15 cellular contexts compared by ENCODE assay signal in genomic region chr17:64036198-64036922, GRCh38. TPM values are rescaled to one million over a fixed set of nuclear protein-coding genes. Genes with fewer than 3 reads are reported as not detected.
DNase-seq lines count a peak whose midpoint lies in the region; ATAC-seq, FAIRE-seq and TF ChIP-seq lines count a peak whose summit lies in the region.
"Had no signal": no experiment of that assay in that cellular context is flagged by ENCODE, and none has a peak within 500 bp of the region (broad histone marks: within the 10 kb centered on the region; RNA-seq: fewer than 3 reads in every experiment).

No MANE protein-coding gene starts in this region.

- no peaks in the 10 kb centered on the region for H3K9me3 Mint-ChIP-seq in activated naive CD4-positive, alpha-beta T cell treated with anti-CD3 and anti-CD28 coated beads for 36 hours
- H3K9me3 Mint-ChIP-seq: naive thymus-derived CD8-positive, alpha-beta T cell; stimulated activated naive CD8-positive, alpha-beta T cell treated with anti-CD3 and anti-CD28 coated beads, Interleukin-15, amount 100 ng/mL, for 72 hours had no signal

- H4K20me1 ChIP-seq in DOHH2 (ENCODE audit: control insufficient read depth, insufficient read depth, low read depth, low read length) (no peaks in the 10 kb centered on the region), HepG2 (ENCODE audit: insufficient read depth, low read length) (no peaks in the 10 kb centered on the region)

- no peak for TF ChIP-seq RAD21 in HepG2 (CRISPR knock-in tag; IDR thresholded peaks at IDR 0.05)

- no peaks in the 10 kb centered on the region for H3K9me2 ChIP-seq in DOHH2 (replicated peaks; ENCODE audit: control insufficient read depth, low read length)

- 70% methylated on average over 14 of the region's 14 CpGs for WGBS in HepG2 (ENCODE audit: low lambda C conversion rate)

- peak; percentile 24 for TF ChIP-seq CTCF in DOHH2 (IDR thresholded peaks at IDR 0.05; ENCODE audit: low read depth, low read length, poor library complexity, severe bottlenecking)
- TF ChIP-seq CTCF in HEK293 (tag by site-specific recombination; IDR thresholded peaks at IDR 0.05), result 0 out of 2 replicates have a peak, but pooled peaks have one; percentile 22
- peak; percentile 14 for TF ChIP-seq CTCF in astrocyte of the spinal cord (IDR thresholded peaks at IDR 0.05; ENCODE audit: low read depth, low read length)
- TF ChIP-seq CTCF in HepG2 (CRISPR knock-in tag; IDR thresholded peaks at IDR 0.05), result peak; percentile 41

- peaks cover 3% of the 10 kb centered on the region for H3K36me3 Mint-ChIP-seq in activated naive CD4-positive, alpha-beta T cell treated with anti-CD3 and anti-CD28 coated beads for 36 hours (ENCODE audit: low read depth)

- FAIRE-seq in HepG2 (lab: Jason Lieb, UNC), result peak; percentile 87
- no peak for FAIRE-seq in GM12891 (lab: Jason Lieb, UNC)

- H3K4me1 ChIP-seq in DOHH2 (ENCODE audit: control insufficient read depth, low read length) (no peaks in the 10 kb centered on the region), HEK293 (ENCODE audit: control insufficient read depth, insufficient read depth, low read length) (no peaks in the 10 kb centered on the region), HepG2 (ENCODE audit: insufficient read depth, low read length) (peaks cover under 1% of the 10 kb centered on the region)

- H3F3A ChIP-seq in DOHH2 (ENCODE audit: control insufficient read depth, insufficient read depth), result no peaks in the 10 kb centered on the region

- H3K4me3 Mint-ChIP-seq in activated naive CD4-positive, alpha-beta T cell treated with anti-CD3 and anti-CD28 coated beads for 36 hours, result no peak overlapping the region
- H3K4me3 Mint-ChIP-seq: activated CD4-positive, alpha-beta T cell treated with anti-CD3 and anti-CD28 coated beads for 36 hours; naive thymus-derived CD8-positive, alpha-beta T cell; stimulated activated naive CD8-positive, alpha-beta T cell treated with anti-CD3 and anti-CD28 coated beads, Interleukin-15, amount 100 ng/mL, for 72 hours had no signal

- BruUV-seq in HepG2 (replicated peaks; lab: Mats Ljungman, UMichigan), result no TSS peak

- H3K27me3 ChIP-seq in DOHH2 (ENCODE audit: control insufficient read depth, low read length) (0 out of 2 replicates have a peak, but pooled peaks cover 3% of the 10 kb centered on the region), HepG2 (ENCODE audit: control insufficient read depth in 1 of 2, insufficient read depth in 2 of 2, low read length in 2 of 2) (no peaks in the 10 kb centered on the region)
- H3K27me3 ChIP-seq: body of pancreas had no signal

- no peak overlapping the region for H3K27ac ChIP-seq in DOHH2 (ENCODE audit: low read depth, low read length)
- H3K27ac ChIP-seq in HEK293 (ENCODE audit: extremely low read depth, low read depth, low read length), result no peak overlapping the region
- H3K27ac ChIP-seq in HepG2 (ENCODE audit: extremely low read length, insufficient read depth, low read length), result no peak overlapping the region
- H3K27ac ChIP-seq: body of pancreas, SK-N-MC had no signal

- H3K9ac ChIP-seq in HepG2 (ENCODE audit: insufficient read depth, low read depth, low read length), result no peak overlapping the region

- H3K9me3 ChIP-seq in DOHH2 (ENCODE audit: control insufficient read depth, insufficient read depth, low read length) (no peaks in the 10 kb centered on the region), HEK293 (ENCODE audit: control insufficient read depth, insufficient read depth, low read depth, low read length) (no peaks in the 10 kb centered on the region), HepG2 (ENCODE audit: low read length) (no peaks in the 10 kb centered on the region)
- H3K9me3 ChIP-seq: body of pancreas had no signal

- ATAC-seq in HepG2 (peak; percentile 83), GM19397 (IDR thresholded peaks at IDR 0.05; ENCODE audit: unreplicated experiment) (no peak), HG02642 (IDR thresholded peaks at IDR 0.05; ENCODE audit: poor library complexity, unreplicated experiment) (no peak)
- ATAC-seq: activated CD4-positive, alpha-beta T cell treated with anti-CD3 and anti-CD28 coated beads for 36 hours; body of pancreas; naive thymus-derived CD8-positive, alpha-beta T cell; stimulated activated naive CD8-positive, alpha-beta T cell treated with anti-CD3 and anti-CD28 coated beads, Interleukin-15, amount 100 ng/mL, for 72 hours had no signal

- no peaks in the 10 kb centered on the region for H3K4me1 Mint-ChIP-seq in activated naive CD4-positive, alpha-beta T cell treated with anti-CD3 and anti-CD28 coated beads for 36 hours (ENCODE audit: low read depth)
- H3K4me1 Mint-ChIP-seq: activated CD4-positive, alpha-beta T cell treated with anti-CD3 and anti-CD28 coated beads for 36 hours; stimulated activated naive CD8-positive, alpha-beta T cell treated with anti-CD3 and anti-CD28 coated beads, Interleukin-15, amount 100 ng/mL, for 72 hours had no signal

- H3K27ac Mint-ChIP-seq in activated naive CD4-positive, alpha-beta T cell treated with anti-CD3 and anti-CD28 coated beads for 36 hours, result no peak overlapping the region
- H3K27ac Mint-ChIP-seq: activated CD4-positive, alpha-beta T cell treated with anti-CD3 and anti-CD28 coated beads for 36 hours had no signal

- H3K36me3 ChIP-seq in DOHH2 (ENCODE audit: control insufficient read depth, low read length), result no peaks in the 10 kb centered on the region
- peaks cover 0 to 10% of the 10 kb centered on the region in 2 experiments; a peak in 1 of 3 replicates for H3K36me3 ChIP-seq in HEK293 (ENCODE audit: control insufficient read depth in 2 of 2, insufficient read depth in 1 of 2, low read length in 2 of 2)
- peaks cover 0 to 1% of the 10 kb centered on the region in 2 experiments; a peak in 2 of 5 replicates for H3K36me3 ChIP-seq in HepG2 (replicated peaks in 1 of 2; ENCODE audit: control insufficient read depth in 1 of 2, insufficient read depth in 2 of 2, low read length in 2 of 2)

- in situ Hi-C loops in astrocyte of the spinal cord (cut with HindIII; ENCODE audit: low sequenced_read_pairs) (no loop called here), HepG2 (cut with HindIII; ENCODE audit: extremely low pct_ligation_motif_present, low pct_unique_long_range_greater_than_20kb) (no loop called here)

- H3K4me2 ChIP-seq in DOHH2 (ENCODE audit: low read length) (no peak overlapping the region), HepG2 (ENCODE audit: low read depth, low read length) (peak overlapping the region; percentile 19; the same call in 1 of the 2 replicates)

- H3K27me3 Mint-ChIP-seq in activated naive CD4-positive, alpha-beta T cell treated with anti-CD3 and anti-CD28 coated beads for 36 hours (ENCODE audit: low read depth), result no peaks in the 10 kb centered on the region
- H3K27me3 Mint-ChIP-seq: activated CD4-positive, alpha-beta T cell treated with anti-CD3 and anti-CD28 coated beads for 36 hours; naive thymus-derived CD8-positive, alpha-beta T cell; stimulated activated naive CD8-positive, alpha-beta T cell treated with anti-CD3 and anti-CD28 coated beads, Interleukin-15, amount 100 ng/mL, for 72 hours had no signal

- no peaks in the 10 kb centered on the region for H3K79me2 ChIP-seq in DOHH2 (ENCODE audit: control insufficient read depth, low read length)
- no peaks in the 10 kb centered on the region for H3K79me2 ChIP-seq in HepG2 (ENCODE audit: insufficient read depth, low read length)

- intact Hi-C loops in HepG2 (cut with micrococcal nuclease; ENCODE audit: unreplicated experiment), result no loop called here
- intact Hi-C loops in activated naive CD4-positive, alpha-beta T cell treated with anti-CD3 and anti-CD28 coated beads for 36 hours (cut with micrococcal nuclease), result no loop called here

- no peak overlapping the region for H2AFZ ChIP-seq in HepG2 (ENCODE audit: low read length)

- TF ChIP-seq EP300 in HepG2 (IDR thresholded peaks at IDR 0.05; ENCODE audit: low read depth in 2 of 2, low read length in 2 of 2) (no peak), HepG2 (CRISPR knock-in tag; IDR thresholded peaks at IDR 0.05; ENCODE audit: borderline replicate concordance) (no peak)

- POLR2A ChIA-PET in HEK293 (lab: Yijun Ruan, JAX), result no interaction called here
- POLR2A ChIA-PET in HepG2 (lab: Yijun Ruan, JAX), result interaction anchor here (0.9 to 1.3 kb wide), 2 partner anchors 109 to 110 kb away, joined by 3 to 6 read pairs; no protein-coding TSS in a partner anchor

- DNase-seq in astrocyte of the spinal cord (ENCODE audit: low read depth, low spot score) (no peak), HepG2 (ENCODE audit: low spot score) (peak; percentile 25), GM12891 (ENCODE audit: insufficient read length, low spot score) (no peak)
- DNase-seq in activated naive CD4-positive, alpha-beta T cell treated with anti-CD3 and anti-CD28 coated beads for 36 hours, result no peak
- DNase-seq: activated CD4-positive, alpha-beta T cell treated with anti-CD3 and anti-CD28 coated beads for 36 hours; body of pancreas; glutamatergic neuron; naive thymus-derived CD8-positive, alpha-beta T cell; NCI-H1930; stimulated activated naive CD8-positive, alpha-beta T cell treated with anti-CD3 and anti-CD28 coated beads, Interleukin-15, amount 100 ng/mL, for 72 hours had no signal

- TF ChIP-seq POLR2A in HepG2 (IDR thresholded peaks at IDR 0.05; ENCODE audit: insufficient read depth in 1 of 2, low read depth in 2 of 2, low read length in 2 of 2), result no peak
- TF ChIP-seq POLR2A in GM12891 (IDR thresholded peaks at IDR 0.05; ENCODE audit: low read depth, low read length), result no peak

- H3K4me3 ChIP-seq in DOHH2 (ENCODE audit: low read length) (no peak overlapping the region), HEK293 (ENCODE audit: low read depth, low read length) (no peak overlapping the region), astrocyte of the spinal cord (ENCODE audit: low read depth, low read length) (no peak overlapping the region), HepG2 (replicated peaks in 1 of 3; ENCODE audit: insufficient read depth in 1 of 3, low read depth in 2 of 3, low read length in 3 of 3) (no peak overlapping the region)
- H3K4me3 ChIP-seq: body of pancreas, SK-N-MC had no signal

- CTCF ChIA-PET in HEK293 (lab: Yijun Ruan, JAX), result interaction anchor here (0.6 to 1.7 kb wide), 7 partner anchors 8 to 269 kb away, joined by 3 to 4 read pairs (median 3); partner anchors contain the start of gene GH1
- CTCF ChIA-PET in HepG2 (lab: Yijun Ruan, JAX; ENCODE audit: low intra/inter-chr PET ratio, low total read pairs), result no interaction called here
- CTCF ChIA-PET in activated naive CD4-positive, alpha-beta T cell treated with anti-CD3 and anti-CD28 coated beads for 36 hours (lab: Charles Lee), result interaction anchor here (0.7 to 3.7 kb wide), 4 partner anchors 8 to 116 kb away, joined by 3 to 16 read pairs (median 3); no protein-coding TSS in a partner anchor

RNA-seq across cellular contexts. Expression of gene ICAM2, which starts 15.9 kb away (rescaled TPM):
- 7.9 and 10.9 TPM in 2 replicates for total RNA-seq in HepG2 (2016; rRNA removed; fragmentation: Illumina TruSeq; extraction: Trizol)
- 4.1 and 5.7 TPM in 2 replicates for total RNA-seq in HepG2 (2016; cell fraction: cytosol; rRNA removed; fragmentation: Illumina TruSeq; extraction: Trizol; ENCODE audit: low read depth)
- 9.4 and 10.9 TPM in 2 replicates for total RNA-seq in HepG2 (2016; cell fraction: insoluble cytoplasmic fraction; rRNA removed; fragmentation: Illumina TruSeq; extraction: Trizol)
- total RNA-seq in HepG2 (2016; cell fraction: membrane; rRNA removed; fragmentation: Illumina TruSeq; extraction: Trizol), result 8.3 and 9.3 TPM in 2 replicates
- total RNA-seq in HepG2 (2016; cell fraction: nucleus; rRNA removed; fragmentation: Illumina TruSeq; extraction: Trizol), result 7.4 and 8.7 TPM in 2 replicates
- polyA plus RNA-seq in HepG2 (2011; rRNA removed), result 20.8 and 21.4 TPM in 2 replicates
- polyA plus RNA-seq in HepG2 (2011; cell fraction: cytosol; rRNA removed), result 25.1 and 29.5 TPM in 2 replicates
- 10.1 and 10.2 TPM in 2 replicates for polyA plus RNA-seq in HepG2 (2011; cell fraction: nucleus; rRNA removed)
- polyA plus RNA-seq in HepG2 (2012), result 6.0 and 8.9 TPM in 2 replicates
- polyA plus RNA-seq in HepG2 (2016; cell fraction: cytosol; fragmentation: Illumina TruSeq; extraction: Trizol; ENCODE audit: low read depth), result 3.9 and 5.8 TPM in 2 replicates
- polyA plus RNA-seq in HepG2 (2016; cell fraction: insoluble cytoplasmic fraction; fragmentation: Illumina TruSeq; extraction: Trizol; ENCODE audit: low read depth), result 7.5 and 8.3 TPM in 2 replicates
- polyA plus RNA-seq in HepG2 (2016; cell fraction: membrane; fragmentation: Illumina TruSeq; extraction: Trizol; ENCODE audit: low read depth), result 5.9 and 6.9 TPM in 2 replicates
- polyA plus RNA-seq in HepG2 (2016; cell fraction: nucleus; fragmentation: Illumina TruSeq; extraction: Trizol; ENCODE audit: insufficient read depth, low read depth), result 11.9 and 12.3 TPM in 2 replicates
- polyA minus RNA-seq in HepG2 (2011; rRNA and poly(A)+ RNA removed; ENCODE audit: low replicate concordance), result 1.3 and 35.6 TPM in 2 replicates
- polyA minus RNA-seq in HepG2 (2011; cell fraction: cytosol; rRNA and poly(A)+ RNA removed), result 6.6 and 7.4 TPM in 2 replicates
- 4.2 and 7.6 TPM in 2 replicates for polyA minus RNA-seq in HepG2 (2011; cell fraction: nucleus; rRNA and poly(A)+ RNA removed)
- 38.2 TPM for polyA plus RNA-seq in GM12891 (2012; ENCODE audit: low read depth, missing spikeins)
- total RNA-seq in activated naive CD4-positive, alpha-beta T cell treated with anti-CD3 and anti-CD28 coated beads for 36 hours, result 10 to 100 TPM; 41.6 to 41.9 TPM

RNA-seq across cellular contexts. Expression of gene PRR29, which starts 38.2 kb away (rescaled TPM):
- 0.07 and 0.11 TPM in 2 replicates for total RNA-seq in HepG2 (2016; rRNA removed; fragmentation: Illumina TruSeq; extraction: Trizol)
- not detected in 2 replicates for total RNA-seq in HepG2 (2016; cell fraction: cytosol; rRNA removed; fragmentation: Illumina TruSeq; extraction: Trizol; ENCODE audit: low read depth)
- 0.19 TPM in 1 of 2 replicates, not detected in the other for total RNA-seq in HepG2 (2016; cell fraction: insoluble cytoplasmic fraction; rRNA removed; fragmentation: Illumina TruSeq; extraction: Trizol)
- total RNA-seq in HepG2 (2016; cell fraction: membrane; rRNA removed; fragmentation: Illumina TruSeq; extraction: Trizol), result 0.06 and 0.14 TPM in 2 replicates
- not detected in 2 replicates for total RNA-seq in HepG2 (2016; cell fraction: nucleus; rRNA removed; fragmentation: Illumina TruSeq; extraction: Trizol)
- polyA plus RNA-seq in HepG2 (2011; rRNA removed), result 0.08 and 0.20 TPM in 2 replicates
- polyA plus RNA-seq in HepG2 (2011; cell fraction: cytosol; rRNA removed), result 0.06 and 0.07 TPM in 2 replicates
- polyA plus RNA-seq in HepG2 (2011; cell fraction: nucleus; rRNA removed), result 0.73 and 0.96 TPM in 2 replicates
- 0.21 and 0.40 TPM in 2 replicates for polyA plus RNA-seq in HepG2 (2012)
- 0.10 and 0.11 TPM in 2 replicates for polyA plus RNA-seq in HepG2 (2016; cell fraction: cytosol; fragmentation: Illumina TruSeq; extraction: Trizol; ENCODE audit: low read depth)
- polyA plus RNA-seq in HepG2 (2016; cell fraction: insoluble cytoplasmic fraction; fragmentation: Illumina TruSeq; extraction: Trizol; ENCODE audit: low read depth), result 0.23 TPM in 1 of 2 replicates, not detected in the other
- not detected in 2 replicates for polyA plus RNA-seq in HepG2 (2016; cell fraction: membrane; fragmentation: Illumina TruSeq; extraction: Trizol; ENCODE audit: low read depth)
- not detected in 2 replicates for polyA plus RNA-seq in HepG2 (2016; cell fraction: nucleus; fragmentation: Illumina TruSeq; extraction: Trizol; ENCODE audit: insufficient read depth, low read depth)
- 0.16 TPM in 1 of 2 replicates, not detected in the other for polyA minus RNA-seq in HepG2 (2011; rRNA and poly(A)+ RNA removed; ENCODE audit: low replicate concordance)
- polyA minus RNA-seq in HepG2 (2011; cell fraction: cytosol; rRNA and poly(A)+ RNA removed), result not detected in 2 replicates
- polyA minus RNA-seq in HepG2 (2011; cell fraction: nucleus; rRNA and poly(A)+ RNA removed), result 0.26 and 0.37 TPM in 2 replicates
- polyA plus RNA-seq in GM12891 (2012; ENCODE audit: low read depth, missing spikeins), result 0.64 TPM
- total RNA-seq in activated naive CD4-positive, alpha-beta T cell treated with anti-CD3 and anti-CD28 coated beads for 36 hours, result under 1 TPM; 0.21 to 0.44 TPM
